Comparison of ENCODE assay signal across 9 cellular contexts in the genomic region with DNA sequence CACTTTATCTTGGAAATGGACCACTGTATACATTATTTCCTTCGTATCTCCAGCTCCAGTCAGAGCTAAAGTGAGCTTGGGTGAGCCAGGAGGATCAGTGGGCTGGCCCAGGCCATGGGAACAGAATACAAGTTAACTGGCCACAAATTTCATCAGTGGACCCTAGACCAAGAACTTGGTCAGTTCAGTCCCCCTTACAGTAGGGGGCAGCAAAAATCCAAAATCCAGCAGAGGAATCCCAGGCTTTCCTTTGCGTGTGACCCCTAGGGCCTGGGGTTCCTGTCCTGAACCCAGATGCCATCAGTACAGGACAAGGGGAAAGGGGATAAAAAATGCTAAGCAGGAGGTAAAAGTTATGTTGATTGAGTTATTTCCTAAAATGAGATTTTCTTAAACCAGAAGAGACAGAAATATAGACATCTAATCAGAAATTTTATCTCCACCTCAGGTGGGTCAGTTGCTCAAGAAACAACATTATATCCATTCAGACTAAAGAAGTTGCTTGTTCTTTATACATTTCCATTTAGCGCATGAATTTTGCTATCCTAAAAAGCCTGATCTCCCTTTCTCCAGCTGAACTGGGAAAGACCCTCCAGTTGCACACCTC. TPM values are rescaled to one million over a fixed set of nuclear protein-coding genes. Genes with fewer than 3 reads are reported as not detected.
DNase-seq lines count a peak whose midpoint lies in the region; ATAC-seq and TF ChIP-seq lines count a peak whose summit lies in the region.
"Had no signal": no experiment of that assay in that cellular context is flagged by ENCODE, and none has a peak within 500 bp of the region (broad histone marks: within the 10 kb centered on the region; RNA-seq: fewer than 3 reads in every experiment).

No MANE protein-coding gene starts in this region.

- H3F3A ChIP-seq in Loucy (ENCODE audit: low read depth) = no peaks in the 10 kb centered on the region

- H3K36me3 ChIP-seq in Loucy (ENCODE audit: insufficient read depth, low read length) (no peaks in the 10 kb centered on the region), endodermal cell (ENCODE audit: control insufficient read depth, insufficient read depth, low read length) (no peaks in the 10 kb centered on the region)

- H3K9ac ChIP-seq in Loucy (ENCODE audit: low read depth, low read length, poor library complexity, severe bottlenecking) (no peak overlapping the region), endodermal cell (ENCODE audit: extremely low read depth, low read length, poor library complexity, severe bottlenecking) (no peak overlapping the region)

- H3K4me3 Mint-ChIP-seq in natural killer cell (no peak overlapping the region), endodermal cell (no peak overlapping the region)
- no peak overlapping the region for H3K4me3 Mint-ChIP-seq in natural killer cell treated with Interleukin-12 subunit alpha and Interleukin-12 subunit beta and Interleukin-15 and Interleukin-18, amount 100 ng/mL, for 72 hours

- DNase-seq in natural killer cell (no peak), endodermal cell (no peak), UCSD-AML1 (lab: John Stamatoyannopoulos, UW; ENCODE audit: unreplicated experiment) (no peak)
- no peak for DNase-seq in natural killer cell treated with Interleukin-12 subunit alpha and Interleukin-12 subunit beta and Interleukin-15 and Interleukin-18, amount 100 ng/mL, for 72 hours (ENCODE audit: low spot score)

- H3K27ac ChIP-seq in endodermal cell (ENCODE audit: low read depth, low read length) = no peak overlapping the region

- no peaks in the 10 kb centered on the region for H3K9me3 ChIP-seq in Loucy (ENCODE audit: insufficient read depth, low read depth, low read length)
- peaks cover 59% of the 10 kb centered on the region for H3K9me3 ChIP-seq in endodermal cell (ENCODE audit: control insufficient read depth, low read length)

- H3K36me3 Mint-ChIP-seq in natural killer cell = no peaks in the 10 kb centered on the region
- no peaks in the 10 kb centered on the region for H3K36me3 Mint-ChIP-seq in natural killer cell treated with Interleukin-12 subunit alpha and Interleukin-12 subunit beta and Interleukin-15 and Interleukin-18, amount 100 ng/mL, for 72 hours
- H3K36me3 Mint-ChIP-seq in endodermal cell (ENCODE audit: low read depth) = no peaks in the 10 kb centered on the region

- H3K4me1 ChIP-seq in Loucy (ENCODE audit: insufficient read depth, low read length, poor library complexity, severe bottlenecking) = no peaks in the 10 kb centered on the region
- no peaks in the 10 kb centered on the region for H3K4me1 ChIP-seq in endodermal cell (ENCODE audit: control insufficient read depth, insufficient read depth, low read length)

- H3K27me3 Mint-ChIP-seq in natural killer cell (ENCODE audit: low read depth in 2 of 2) (peaks cover 7 to 12% of the 10 kb centered on the region in 2 donors), endodermal cell (ENCODE audit: insufficient read depth) (no peaks in the 10 kb centered on the region)
- H3K27me3 Mint-ChIP-seq in natural killer cell treated with Interleukin-12 subunit alpha and Interleukin-12 subunit beta and Interleukin-15 and Interleukin-18, amount 100 ng/mL, for 72 hours = peaks cover 18 to 22% of the 10 kb centered on the region in 2 donors

- intact Hi-C loops in natural killer cell (cut with micrococcal nuclease) = no loop called here

- no peaks in the 10 kb centered on the region for H3K9me2 ChIP-seq in Loucy (replicated peaks; ENCODE audit: low read depth, low read length)

- H3K27ac Mint-ChIP-seq in natural killer cell = no peak overlapping the region
- no peak overlapping the region for H3K27ac Mint-ChIP-seq in natural killer cell treated with Interleukin-12 subunit alpha and Interleukin-12 subunit beta and Interleukin-15 and Interleukin-18, amount 100 ng/mL, for 72 hours
- H3K27ac Mint-ChIP-seq in endodermal cell = no peak overlapping the region

- 45 to 65% methylated on average over 2 to 3 of the region's 3 CpGs for WGBS in endodermal cell (ENCODE audit: insufficient coverage in 1 of 2, insufficient read length in 1 of 2), 2 experiments

- H3K4me2 ChIP-seq in Loucy (ENCODE audit: low read depth, low read length, poor library complexity, severe bottlenecking) = no peak overlapping the region

- H4K20me1 ChIP-seq in Loucy (ENCODE audit: insufficient read depth, low read length, poor library complexity, severe bottlenecking) = no peaks in the 10 kb centered on the region

- no peak for ATAC-seq in natural killer cell
- no peak for ATAC-seq in natural killer cell treated with Interleukin-12 subunit alpha and Interleukin-12 subunit beta and Interleukin-15 and Interleukin-18, amount 100 ng/mL, for 72 hours
- ATAC-seq in GM21423 (IDR thresholded peaks at IDR 0.05; ENCODE audit: unreplicated experiment) = no peak
- no peak for ATAC-seq in HG03097 (IDR thresholded peaks at IDR 0.05; ENCODE audit: low FRiP score, unreplicated experiment)
- no peak for ATAC-seq in HG02642 (IDR thresholded peaks at IDR 0.05; ENCODE audit: poor library complexity, unreplicated experiment)

- no peaks in the 10 kb centered on the region for H3K79me2 ChIP-seq in Loucy (ENCODE audit: insufficient read depth, low read length)

- H3K4me1 Mint-ChIP-seq in natural killer cell (no peaks in the 10 kb centered on the region), endodermal cell (no peaks in the 10 kb centered on the region)
- no peaks in the 10 kb centered on the region for H3K4me1 Mint-ChIP-seq in natural killer cell treated with Interleukin-12 subunit alpha and Interleukin-12 subunit beta and Interleukin-15 and Interleukin-18, amount 100 ng/mL, for 72 hours (ENCODE audit: low read depth in 2 of 2)

- H3K27me3 ChIP-seq in Loucy (ENCODE audit: insufficient read depth, low read length, poor library complexity, severe bottlenecking) (no peaks in the 10 kb centered on the region), endodermal cell (ENCODE audit: control insufficient read depth, insufficient read depth, low read length, poor library complexity, severe bottlenecking) (no peaks in the 10 kb centered on the region)

- no peak overlapping the region for H2AFZ ChIP-seq in Loucy (ENCODE audit: low read length)

- no peak overlapping the region for H3K4me3 ChIP-seq in Loucy (ENCODE audit: low read length, poor library complexity, severe bottlenecking)
- H3K4me3 ChIP-seq in endodermal cell (ENCODE audit: low read length) = no peak overlapping the region

- H3K9me3 Mint-ChIP-seq in natural killer cell (no peaks in the 10 kb centered on the region), endodermal cell (peaks cover 79% of the 10 kb centered on the region)
- no peaks in the 10 kb centered on the region for H3K9me3 Mint-ChIP-seq in natural killer cell treated with Interleukin-12 subunit alpha and Interleukin-12 subunit beta and Interleukin-15 and Interleukin-18, amount 100 ng/mL, for 72 hours

- TF ChIP-seq CTCF in natural killer cell (IDR thresholded peaks at IDR 0.05) (peak; percentile 37), Loucy (conservative IDR thresholded peaks at IDR 0.05; ENCODE audit: low read length) (peak; percentile 73), endodermal cell (conservative IDR thresholded peaks at IDR 0.05) (peak; percentile 23)

RNA-seq across cellular contexts. Expression of a gene that starts 24.1 kb away (rescaled TPM):
- not detected for total RNA-seq in natural killer cell
- total RNA-seq in natural killer cell treated with Interleukin-12 subunit alpha and Interleukin-12 subunit beta and Interleukin-15 and Interleukin-18, amount 100 ng/mL, for 72 hours = not detected
- not detected for total RNA-seq in endodermal cell
- polyA plus RNA-seq in endodermal cell (2013, experiment 1 of 2) = not detected
- polyA plus RNA-seq in endodermal cell (2013, experiment 2 of 2) = not detected
- total RNA-seq: subcutaneous adipose tissue had no signal

RNA-seq across cellular contexts. Expression of a gene that starts 27.8 kb away (rescaled TPM):
- total RNA-seq in natural killer cell (not detected), endodermal cell (not detected)
- not detected for total RNA-seq in natural killer cell treated with Interleukin-12 subunit alpha and Interleukin-12 subunit beta and Interleukin-15 and Interleukin-18, amount 100 ng/mL, for 72 hours
- not detected for polyA plus RNA-seq in endodermal cell (2013, experiment 1 of 2)
- not detected for polyA plus RNA-seq in endodermal cell (2013, experiment 2 of 2)
- total RNA-seq: subcutaneous adipose tissue had no signal

Comparison
In these comparisons a context has a peak if more than half of its experiments do, and no peak if none do; other contexts are left out.
1. CTCF ChIP-seq: peak in every context shown above with its lines; median percentile 73 in Loucy; 37 in natural killer cell; 23 in endodermal cell.